1 cellular context compared by ENCODE assay signal in genomic region chr13:85508683-85509329, GRCh38.
TF ChIP-seq lines count a peak whose summit lies in the region.

No MANE protein-coding gene starts in this region.

TF ChIP-seq in GM12878, 131 proteins besides CTCF, POLR2A, EP300 and RAD21 (continued from another document):
- TF ChIP-seq IKZF2 (IDR thresholded peaks at IDR 0.05) = no peak
- TF ChIP-seq JUND (IDR thresholded peaks at IDR 0.05; ENCODE audit: low read depth, low read length) = no peak
- TF ChIP-seq RAD51 (IDR thresholded peaks at IDR 0.05) = no peak
- TF ChIP-seq ATF7 (IDR thresholded peaks at IDR 0.05; ENCODE audit: low read depth) = no peak
- no peak for TF ChIP-seq TCF7 (IDR thresholded peaks at IDR 0.05; ENCODE audit: borderline replicate concordance)
- no peak for TF ChIP-seq MXI1 (IDR thresholded peaks at IDR 0.05; ENCODE audit: low read depth, low read length)
- no peak for TF ChIP-seq E2F4 (IDR thresholded peaks at IDR 0.05; ENCODE audit: low read depth, low read length)
- no peak for TF ChIP-seq CHD1 (IDR thresholded peaks at IDR 0.05; ENCODE audit: low read depth, low read length)
- TF ChIP-seq STAT1 (conservative IDR thresholded peaks at IDR 0.05) = no peak
- no peak for TF ChIP-seq TCF3 (IDR thresholded peaks at IDR 0.05; ENCODE audit: borderline replicate concordance, insufficient read depth, low read depth, low read length)
- TF ChIP-seq PAX5 (IDR thresholded peaks at IDR 0.05; ENCODE audit: borderline replicate concordance, low read depth, low read length) = no peak
- TF ChIP-seq CREM (IDR thresholded peaks at IDR 0.05; ENCODE audit: low read depth) = no peak
- no peak for TF ChIP-seq RB1 (IDR thresholded peaks at IDR 0.05; ENCODE audit: borderline replicate concordance)
